ENCODE assay signal across 1 cellular context in genomic region chr14:93185333-93185688, GRCh38.
A peak's percentile ranks its signal among the peaks of the same experiment; 100 is the strongest.
TF ChIP-seq lines count a peak whose summit lies in the region.

No MANE protein-coding gene starts in this region.

TF ChIP-seq in HEK293, 187 proteins besides CTCF, POLR2A, EP300 and RAD21:
- no peak for TF ChIP-seq ZNF580 (tag by site-specific recombination; IDR thresholded peaks at IDR 0.05)
- no peak for TF ChIP-seq ZBTB20 (tag by site-specific recombination; IDR thresholded peaks at IDR 0.05)
- peak; percentile 55 for TF ChIP-seq PRDM1 (tag by site-specific recombination; IDR thresholded peaks at IDR 0.05)
- peak; percentile 26; the same call in 1 of the 2 replicates for TF ChIP-seq ZXDB (tag by site-specific recombination; IDR thresholded peaks at IDR 0.05)
- peak; percentile 51 for TF ChIP-seq ZNF335 (tag by site-specific recombination; conservative IDR thresholded peaks at IDR 0.05)
- TF ChIP-seq ZBTB11 (tag by site-specific recombination; conservative IDR thresholded peaks at IDR 0.05; ENCODE audit: low read depth), result 0 out of 2 replicates have a peak, but pooled peaks have one; percentile 1
- TF ChIP-seq GLIS1 (tag by site-specific recombination; IDR thresholded peaks at IDR 0.05), result 0 out of 2 replicates have a peak, but pooled peaks have one; percentile 7
- peak; percentile 11; the same call in 1 of the 2 replicates for TF ChIP-seq GFI1B (tag by site-specific recombination; IDR thresholded peaks at IDR 0.05)
